In the genomic region with DNA sequence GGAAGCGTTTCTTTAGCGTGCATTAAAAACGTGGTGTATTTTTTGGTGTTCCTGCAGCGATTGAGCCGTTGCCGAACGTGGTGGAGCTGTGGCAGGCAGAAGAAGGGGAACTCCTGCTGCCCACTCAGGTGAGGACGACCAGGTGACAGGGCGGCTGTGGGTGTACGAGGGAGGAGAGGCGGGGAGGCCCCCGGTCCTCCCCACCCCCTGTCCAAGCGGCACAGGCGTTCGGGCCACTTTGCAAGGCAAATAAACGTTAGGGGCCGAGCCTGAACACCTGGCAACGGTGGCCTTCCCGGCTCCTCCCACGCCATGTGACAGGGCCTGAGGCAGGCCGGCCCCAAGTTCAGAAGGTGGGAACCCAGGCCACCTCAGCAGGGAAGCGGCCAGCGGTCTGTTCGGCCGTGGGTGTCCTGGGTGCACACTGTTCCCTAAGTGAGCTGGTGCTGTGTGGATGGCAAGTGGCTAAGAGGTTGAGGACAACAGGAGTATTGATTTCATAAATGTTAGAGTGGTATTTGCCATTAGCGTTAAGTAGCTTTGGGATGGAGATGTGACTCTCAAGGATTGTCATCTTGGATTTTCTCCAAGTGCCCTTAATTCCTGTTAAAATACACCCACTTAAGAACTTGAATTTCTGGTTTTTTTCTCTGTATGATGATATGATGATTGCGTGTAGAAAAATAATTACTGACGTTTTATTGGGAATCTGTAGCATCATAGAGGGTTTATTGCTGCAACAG, we compare ENCODE assay signal across 8 cellular contexts. TPM values are rescaled to one million over a fixed set of nuclear protein-coding genes. Genes with fewer than 3 reads are reported as not detected.
DNase-seq lines count a peak whose midpoint lies in the region; ATAC-seq and TF ChIP-seq lines count a peak whose summit lies in the region.

No MANE protein-coding gene starts in this region.

- BruUV-seq in A673 (replicated peaks; lab: Mats Ljungman, UMichigan), result no TSS peak

- peak overlapping the region; percentile 93 to 99 (median 98) for H3K4me3 Mint-ChIP-seq in naive B cell

- ATAC-seq in GM18498 (IDR thresholded peaks at IDR 0.05; ENCODE audit: unreplicated experiment), result peak; percentile 58
- peak; percentile 61 for ATAC-seq in HG02759 (IDR thresholded peaks at IDR 0.05; ENCODE audit: unreplicated experiment)
- ATAC-seq in naive B cell (ENCODE audit: low read depth in 2 of 2), result peak; percentile 79 to 81

- TF ChIP-seq POLR2A in transverse colon (IDR thresholded peaks at IDR 0.05), result peak; percentile 41

- H3K36me3 ChIP-seq in A673 (ENCODE audit: insufficient read depth, low read length, poor library complexity, severe bottlenecking), result no peaks in the 10 kb centered on the region
- H3K36me3 ChIP-seq in transverse colon, result no peaks in the 10 kb centered on the region

- peak overlapping the region; percentile 90 for H3K27ac ChIP-seq in A673 (ENCODE audit: low read depth, low read length, poor library complexity, severe bottlenecking)
- H3K27ac ChIP-seq in transverse colon, result peak overlapping the region; percentile 86 to 93 (median 90)

- DNase-seq in A673 (ENCODE audit: low spot score) (peak; percentile 20), NCI-H128 (lab: John Stamatoyannopoulos, UW; ENCODE audit: unreplicated experiment) (peak; percentile 54), epithelial cell of proximal tubule (ENCODE audit: low read depth) (no peak), naive B cell (peak; percentile 95), transverse colon (peak; percentile 86)
- peak; percentile 61 for DNase-seq in activated CD4-positive, alpha-beta T cell treated with anti-CD3 and anti-CD28 coated beads for 48 hours

- in situ Hi-C loops in transverse colon (cut with MboI; ENCODE audit: low pct_ligation_motif_present in 1 of 4, low pct_unique_long_range_greater_than_20kb in 1 of 4, low sequenced_read_pairs in 3 of 4), result no loop called here

- WGBS in transverse colon (ENCODE audit: low coverage in 1 of 2), 2 donors, result 1 to 4% methylated on average over 17 of the region's 28 CpGs

- no peaks in the 10 kb centered on the region for H3K27me3 Mint-ChIP-seq in naive B cell

- H3K27me3 ChIP-seq in A673 (replicated peaks; ENCODE audit: insufficient read depth, low read depth, low read length, poor library complexity), result no peaks in the 10 kb centered on the region
- H3K27me3 ChIP-seq in transverse colon, result no peaks in the 10 kb centered on the region

- H3K9me3 Mint-ChIP-seq in naive B cell, result peaks cover 0 to 3% (median 0%) of the 10 kb centered on the region in 7 donors

- intact Hi-C loops in A673 (cut with micrococcal nuclease; ENCODE audit: unreplicated experiment), result loop anchor here (10.0 kb wide), 1 partner anchor 107 kb away; no protein-coding TSS in a partner anchor
- intact Hi-C loops in transverse colon (cut with DNase I; ENCODE audit: low total_unique reads), result loop anchor here (1.0 kb wide), 1 partner anchor 16 kb away; no protein-coding TSS in a partner anchor

- POLR2A ChIA-PET in A673 (lab: Charles Lee; ENCODE audit: low non-redundant PET), result no interaction called here

- H3K36me3 Mint-ChIP-seq in naive B cell, result peaks cover 7 to 10% of the 10 kb centered on the region in 2 donors

- CTCF ChIA-PET in A673 (lab: Charles Lee), result interaction anchor here (0.5 to 1.3 kb wide), 3 partner anchors 34 to 109 kb away, joined by 4 to 6 read pairs (median 4); no protein-coding TSS in a partner anchor

- no peak for TF ChIP-seq EP300 in transverse colon (IDR thresholded peaks at IDR 0.05; ENCODE audit: low read depth)

- peak overlapping the region; percentile 91 for H3K4me3 ChIP-seq in A673 (ENCODE audit: low read depth, low read length, poor library complexity, severe bottlenecking)
- H3K4me3 ChIP-seq in epithelial cell of proximal tubule (ENCODE audit: low read depth, low read length), result peak overlapping the region; percentile 81
- H3K4me3 ChIP-seq in transverse colon, result peak overlapping the region; percentile 81 to 93 (median 88)

- no peaks in the 10 kb centered on the region for H3K9me3 ChIP-seq in A673 (ENCODE audit: low read depth, low read length, poor library complexity, severe bottlenecking)
- H3K9me3 ChIP-seq in transverse colon, result no peaks in the 10 kb centered on the region

- peaks cover 34% of the 10 kb centered on the region for H3K4me1 ChIP-seq in A673 (ENCODE audit: insufficient read depth, low read length, poor library complexity, severe bottlenecking)
- peaks cover 12 to 56% (median 44%) of the 10 kb centered on the region in 4 donors for H3K4me1 ChIP-seq in transverse colon

- TF ChIP-seq CTCF in A673 (conservative IDR thresholded peaks at IDR 0.05; ENCODE audit: low read depth, low read length) (no peak), epithelial cell of proximal tubule (conservative IDR thresholded peaks at IDR 0.05; ENCODE audit: low read depth, low read length) (no peak), transverse colon (IDR thresholded peaks at IDR 0.05) (no peak)

- H3K27ac Mint-ChIP-seq in naive B cell, result peak overlapping the region; percentile 97 to 99 (median 98)

- H3K4me1 Mint-ChIP-seq in naive B cell, result peaks cover 52 to 64% (median 58%) of the 10 kb centered on the region in 3 donors

RNA-seq across cellular contexts. Expression of a gene that starts 1.2 kb away (rescaled TPM):
- 17.0 and 18.4 TPM in 2 replicates for total RNA-seq in A673 (2021)
- 4.5 and 8.0 TPM in 2 replicates for total RNA-seq in epithelial cell of proximal tubule
- 10 to 100 TPM; 52.2 to 86.7 (median 68.1) TPM for polyA plus RNA-seq in naive B cell (ENCODE audit: low read depth in 6 of 6)
- total RNA-seq in transverse colon, result 10 to 100 TPM in 2 of 4 donors, 1 to 10 TPM in 2; 5.2 to 14.8 (median 8.3) TPM
